ENCODE assay signal across 15 cellular contexts in genomic region chrX:18701621-18702361, GRCh38. TPM values are rescaled to one million over a fixed set of nuclear protein-coding genes. Genes with fewer than 3 reads are reported as not detected.
DNase-seq lines count a peak whose midpoint lies in the region; ATAC-seq and TF ChIP-seq lines count a peak whose summit lies in the region.
"Had no signal": no experiment of that assay in that cellular context is flagged by ENCODE, and none has a peak within 500 bp of the region (broad histone marks: within the 10 kb centered on the region; RNA-seq: fewer than 3 reads in every experiment).

No MANE protein-coding gene starts in this region.

- H3K27me3 ChIP-seq in parathyroid adenoma (ENCODE audit: control insufficient read depth, insufficient read depth, low read length) (no peaks in the 10 kb centered on the region), MM.1S (replicated peaks; ENCODE audit: insufficient read depth, low read length) (no peaks in the 10 kb centered on the region)

- H3K4me1 ChIP-seq in parathyroid adenoma (no peaks in the 10 kb centered on the region), MM.1S (ENCODE audit: low read length) (no peaks in the 10 kb centered on the region)

- TF ChIP-seq CTCF in parathyroid adenoma (IDR thresholded peaks at IDR 0.05): no peak
- no peak for TF ChIP-seq CTCF in MM.1S (IDR thresholded peaks at IDR 0.05; ENCODE audit: low read length)

- H3K79me2 ChIP-seq in parathyroid adenoma (no peaks in the 10 kb centered on the region), MM.1S (ENCODE audit: low read length) (no peaks in the 10 kb centered on the region)

- H4K20me1 ChIP-seq in MM.1S (ENCODE audit: insufficient read depth, low read length): no peaks in the 10 kb centered on the region

- DNase-seq in EH (ENCODE audit: low read depth) (peak; percentile 43), RPMI7951 (ENCODE audit: low read depth) (peak; percentile 61), fibroblast of gingiva (ENCODE audit: low read depth) (peak; percentile 4), MM.1S (no peak)
- DNase-seq in activated CD4-positive, alpha-beta T cell treated with anti-CD3 and anti-CD28 coated beads, Interleukin-2, amount 50 U/mL, for 1 hour: no peak
- DNase-seq: anterior cingulate cortex; CD4-positive, CD25-positive, alpha-beta regulatory T cell; endodermal cell; midbrain; NCI-H2227 treated with DMSO at 0.1 percent for 48 hours; posterior cingulate gyrus; WERI-Rb-1 had no signal

- peak overlapping the region; percentile 32 for H3K27ac ChIP-seq in parathyroid adenoma
- no peak overlapping the region for H3K27ac ChIP-seq in MM.1S (ENCODE audit: low read length)

- H3K4me3 ChIP-seq in parathyroid adenoma (ENCODE audit: low read depth, low read length) (no peak overlapping the region), MM.1S (ENCODE audit: low read length) (no peak overlapping the region)

- no peaks in the 10 kb centered on the region for H3K9me2 ChIP-seq in MM.1S (replicated peaks; ENCODE audit: insufficient read depth, low read length)

- H2AFZ ChIP-seq in parathyroid adenoma (no peak overlapping the region), MM.1S (ENCODE audit: low read length) (no peak overlapping the region)

- ATAC-seq in HG03175 (IDR thresholded peaks at IDR 0.05; ENCODE audit: unreplicated experiment): no peak
- ATAC-seq in GM21737 (IDR thresholded peaks at IDR 0.05; ENCODE audit: unreplicated experiment): no peak

- no peak overlapping the region for H3K9ac ChIP-seq in parathyroid adenoma
- no peak overlapping the region for H3K9ac ChIP-seq in MM.1S (ENCODE audit: low read length)

- no peaks in the 10 kb centered on the region for H3K9me3 ChIP-seq in parathyroid adenoma (ENCODE audit: control insufficient read depth, low read length)
- no peaks in the 10 kb centered on the region for H3K9me3 ChIP-seq in MM.1S (replicated peaks; ENCODE audit: insufficient read depth, low read length)

- H3K4me2 ChIP-seq in parathyroid adenoma (ENCODE audit: low read length) (no peak overlapping the region), MM.1S (ENCODE audit: low read depth, low read length) (no peak overlapping the region)

- no peaks in the 10 kb centered on the region for H3F3A ChIP-seq in MM.1S (ENCODE audit: insufficient read depth, low read length)

- H3K36me3 ChIP-seq in parathyroid adenoma (ENCODE audit: control insufficient read depth, insufficient read depth, low read length) (no peaks in the 10 kb centered on the region), MM.1S (replicated peaks; ENCODE audit: insufficient read depth, low read length) (no peaks in the 10 kb centered on the region)
- H3K36me3 ChIP-seq: WERI-Rb-1 had no signal

RNA-seq across cellular contexts. Expression of gene PPEF1, which starts 5.7 kb away (rescaled TPM):
- 0.29 TPM in 1 of 2 replicates, not detected in the other for total RNA-seq in RPMI7951 (2014; rRNA removed; shearing (Covaris generic))

RNA-seq across cellular contexts. Expression of gene RS1, which starts 29.9 kb away (rescaled TPM):
- total RNA-seq in RPMI7951 (2014; rRNA removed; shearing (Covaris generic)): not detected in 2 replicates
- total RNA-seq: CD4-positive, CD25-positive, alpha-beta regulatory T cell; endodermal cell had no signal

Comparison
In these comparisons a context has a peak if more than half of its experiments do, and no peak if none do; other contexts are left out.
1. DNase-seq: peak in EH (single experiment), RPMI7951 (single experiment) and fibroblast of gingiva (single experiment); none in MM.1S (single experiment) and activated CD4-positive, alpha-beta T cell treated with anti-CD3 and anti-CD28 coated beads, Interleukin-2, amount 50 U/mL, for 1 hour (single experiment).